Comparison of ENCODE assay signal across 10 cellular contexts in genomic region chr17:78417531-78417909, GRCh38. TPM values are rescaled to one million over a fixed set of nuclear protein-coding genes. Genes with fewer than 3 reads are reported as not detected.
DNase-seq lines count a peak whose midpoint lies in the region; ATAC-seq, FAIRE-seq and TF ChIP-seq lines count a peak whose summit lies in the region.
"Had no signal": no experiment of that assay in that cellular context is flagged by ENCODE, and none has a peak within 500 bp of the region (broad histone marks: within the 10 kb centered on the region; RNA-seq: fewer than 3 reads in every experiment).

No MANE protein-coding gene starts in this region.

- H4K20me1 ChIP-seq in H1 (replicated peaks in 1 of 2; ENCODE audit: control insufficient read depth in 1 of 2, insufficient read depth in 2 of 2, low read length in 2 of 2) = peaks cover 19 to 29% of the 10 kb centered on the region in 2 experiments

- H3K56ac ChIP-seq in H1 (replicated peaks; ENCODE audit: insufficient read length, low read depth, low read length) = no peak overlapping the region
- H3K56ac ChIP-seq in mesendoderm (ENCODE audit: low read length) = no peak overlapping the region

- H3K14ac ChIP-seq in H1 (ENCODE audit: insufficient read length) = no peak overlapping the region

- no peak overlapping the region for H2BK12ac ChIP-seq in H1 (ENCODE audit: low read depth, low read length)

- intact Hi-C loops in natural killer cell (cut with micrococcal nuclease) (no loop called here), vagina (cut with DNase I) (no loop called here)

- peaks cover 57 to 64% of the 10 kb centered on the region in 2 donors for H3K4me1 Mint-ChIP-seq in natural killer cell treated with Interleukin-12 subunit alpha and Interleukin-12 subunit beta and Interleukin-15 and Interleukin-18, amount 100 ng/mL, for 72 hours (ENCODE audit: low read depth in 2 of 2)
- peaks cover 35 to 48% of the 10 kb centered on the region in 2 donors for H3K4me1 Mint-ChIP-seq in natural killer cell

- H3K4ac ChIP-seq in H1 (replicated peaks; ENCODE audit: insufficient read length, low read depth, low read length) (no peak overlapping the region), mesendoderm (ENCODE audit: low read depth, low read length) (no peak overlapping the region)

- H2BK5ac ChIP-seq in H1 (ENCODE audit: low read depth, low read length) (0 out of 2 replicates have a peak overlapping the region, but pooled peaks have one; percentile 67), mesendoderm (ENCODE audit: low read length) (no peak overlapping the region)

- WGBS in H1 (ENCODE audit: extremely low coverage in 1 of 2, insufficient coverage in 1 of 2, insufficient read length in 1 of 2, insufficient replicate concordance in 2 of 2, low coverage in 1 of 2, low lambda C conversion rate in 2 of 2, missing lambda C conversion rate in 1 of 2), 2 experiments = 94% methylated on average over 12 of the region's 13 CpGs; no CpG with 5 or more reads in 1 of the 2 experiments
- WGBS in mesendoderm (ENCODE audit: extremely low coverage, insufficient coverage, low lambda C conversion rate) = no CpG with 5 or more reads among the region's 13 CpGs

- H3K27me3 ChIP-seq in H1 (replicated peaks in 1 of 4; ENCODE audit: control insufficient read depth in 3 of 4, extremely low read depth in 1 of 4, insufficient read depth in 3 of 4, low read length in 3 of 4) (no peaks in the 10 kb centered on the region), neutrophil (no peaks in the 10 kb centered on the region), vagina (no peaks in the 10 kb centered on the region), mesendoderm (ENCODE audit: insufficient read depth, low read length, poor library complexity) (no peaks in the 10 kb centered on the region)

- H3K79me1 ChIP-seq in H1 (ENCODE audit: low read depth, low read length) (peaks cover 22% of the 10 kb centered on the region), mesendoderm (ENCODE audit: low read length) (peaks cover 16% of the 10 kb centered on the region)

- H3K27ac Mint-ChIP-seq in natural killer cell treated with Interleukin-12 subunit alpha and Interleukin-12 subunit beta and Interleukin-15 and Interleukin-18, amount 100 ng/mL, for 72 hours = peak overlapping the region; percentile 96
- peak overlapping the region in 1 of 2 donors; percentile 75 for H3K27ac Mint-ChIP-seq in natural killer cell

- TF ChIP-seq POLR2A in H1 (IDR thresholded peaks at IDR 0.05; ENCODE audit: control extremely low read depth in 1 of 2, low read depth in 2 of 2, low read length in 2 of 2) (no peak), vagina (IDR thresholded peaks at IDR 0.05) (no peak)

- H3K79me2 ChIP-seq in H1 (ENCODE audit: control insufficient read depth in 1 of 2, insufficient read depth in 2 of 2, low read length in 2 of 2) (peaks cover 3 to 32% of the 10 kb centered on the region in 2 experiments; a peak in 3 of 4 replicates), mesendoderm (ENCODE audit: control insufficient read depth, insufficient read depth, low read length) (peaks cover 16% of the 10 kb centered on the region)

- POLR2A ChIA-PET in H1 (lab: Charles Lee; ENCODE audit: partially characterized antibody) (interaction anchor here (0.8 to 1.8 kb wide), 3 partner anchors 21 to 66 kb away, joined by 3 to 6 read pairs (median 5); no protein-coding TSS in a partner anchor), GM10248 (lab: Yijun Ruan, JAX) (no interaction called here)

- FAIRE-seq in H1 (lab: Jason Lieb, UNC) = no peak

- DNase-seq in natural killer cell treated with Interleukin-12 subunit alpha and Interleukin-12 subunit beta and Interleukin-15 and Interleukin-18, amount 100 ng/mL, for 72 hours (ENCODE audit: low spot score) = no peak
- no peak for DNase-seq in natural killer cell
- no peak for DNase-seq in H1 (ENCODE audit: low read depth in 1 of 2, low spot score in 2 of 2)
- no peak for DNase-seq in vagina (ENCODE audit: extremely low spot score in 2 of 2)
- no peak for DNase-seq in GM10248 (ENCODE audit: extremely low spot score)
- DNase-seq in SK-N-DZ (ENCODE audit: low spot score) = no peak
- no peak for DNase-seq in mesendoderm
- DNase-seq: activated naive CD8-positive, alpha-beta T cell treated with anti-CD3 and anti-CD28 coated beads for 36 hours had no signal

- H3K18ac ChIP-seq in H1 (ENCODE audit: extremely low read depth, low read length) = no peak overlapping the region
- H3K18ac ChIP-seq in mesendoderm (ENCODE audit: low read length) = no peak overlapping the region

- TF ChIP-seq EP300 in H1 (IDR thresholded peaks at IDR 0.05; ENCODE audit: borderline replicate concordance in 1 of 2, low read depth in 2 of 2, low read length in 2 of 2) = no peak

- H3K27ac ChIP-seq in H1 (ENCODE audit: low read depth, low read length) (no peak overlapping the region), neutrophil (peak overlapping the region; percentile 94), vagina (peak overlapping the region; percentile 86), mesendoderm (ENCODE audit: low read depth, low read length) (no peak overlapping the region)
- H3K27ac ChIP-seq: C4-2B had no signal

- no peaks in the 10 kb centered on the region for H3K23me2 ChIP-seq in H1 (ENCODE audit: low read depth, low read length)

- no peak overlapping the region for H4K91ac ChIP-seq in H1 (replicated peaks; ENCODE audit: insufficient read length, low read length)

- H3K36me3 Mint-ChIP-seq in natural killer cell treated with Interleukin-12 subunit alpha and Interleukin-12 subunit beta and Interleukin-15 and Interleukin-18, amount 100 ng/mL, for 72 hours = peaks cover 14% of the 10 kb centered on the region
- H3K36me3 Mint-ChIP-seq in natural killer cell = no peaks in the 10 kb centered on the region

- no peak overlapping the region for H2BK20ac ChIP-seq in H1 (ENCODE audit: low read length)

- H3K4me3 ChIP-seq in H1 (ENCODE audit: extremely low read depth in 1 of 4, insufficient read depth in 2 of 4, low read depth in 3 of 4, low read length in 4 of 4) = no peak overlapping the region
- peak overlapping the region; percentile 59 to 70 for H3K4me3 ChIP-seq in neutrophil (ENCODE audit: low read depth in 1 of 2, low read length in 1 of 2)
- H3K4me3 ChIP-seq in vagina = no peak overlapping the region
- no peak overlapping the region for H3K4me3 ChIP-seq in mesendoderm (ENCODE audit: low read length)

- H2BK120ac ChIP-seq in H1 (replicated peaks; ENCODE audit: low read depth, low read length) (no peak overlapping the region), mesendoderm (ENCODE audit: low read depth, low read length) (no peak overlapping the region)

- H3K36me3 ChIP-seq in H1 (ENCODE audit: control insufficient read depth in 2 of 4, insufficient read depth in 4 of 4, low read length in 3 of 4) (peaks cover 5 to 29% (median 14%) of the 10 kb centered on the region in 4 experiments; a peak in 7 of 8 replicates), neutrophil (peaks cover 36% of the 10 kb centered on the region), vagina (peaks cover 0 to 27% of the 10 kb centered on the region in 2 donors), mesendoderm (ENCODE audit: control insufficient read depth, insufficient read depth, low read length) (peaks cover 3% of the 10 kb centered on the region)

- H3K4me3 Mint-ChIP-seq in natural killer cell treated with Interleukin-12 subunit alpha and Interleukin-12 subunit beta and Interleukin-15 and Interleukin-18, amount 100 ng/mL, for 72 hours = peak overlapping the region; percentile 83
- H3K4me3 Mint-ChIP-seq in natural killer cell = no peak overlapping the region
- H3K4me3 Mint-ChIP-seq: activated naive CD8-positive, alpha-beta T cell treated with anti-CD3 and anti-CD28 coated beads for 36 hours had no signal

- no peak overlapping the region for H3K23ac ChIP-seq in H1 (ENCODE audit: insufficient read length)
- no peak overlapping the region for H3K23ac ChIP-seq in mesendoderm (ENCODE audit: low read length)

- H2AK5ac ChIP-seq in H1 (ENCODE audit: low read depth, low read length) (no peak overlapping the region), mesendoderm (ENCODE audit: low read length) (no peak overlapping the region)

- no peaks in the 10 kb centered on the region for H3K27me3 Mint-ChIP-seq in natural killer cell treated with Interleukin-12 subunit alpha and Interleukin-12 subunit beta and Interleukin-15 and Interleukin-18, amount 100 ng/mL, for 72 hours
- H3K27me3 Mint-ChIP-seq in natural killer cell (ENCODE audit: low read depth in 2 of 2) = no peaks in the 10 kb centered on the region
- H3K27me3 Mint-ChIP-seq: activated naive CD8-positive, alpha-beta T cell treated with anti-CD3 and anti-CD28 coated beads for 36 hours had no signal

- H4K8ac ChIP-seq in H1 (ENCODE audit: extremely low read depth, insufficient read depth, low read length) (no peak overlapping the region), mesendoderm (ENCODE audit: low read depth, low read length) (no peak overlapping the region)

- no peaks in the 10 kb centered on the region for H3K9me3 Mint-ChIP-seq in natural killer cell treated with Interleukin-12 subunit alpha and Interleukin-12 subunit beta and Interleukin-15 and Interleukin-18, amount 100 ng/mL, for 72 hours
- H3K9me3 Mint-ChIP-seq in natural killer cell = no peaks in the 10 kb centered on the region
- H3K9me3 Mint-ChIP-seq: activated naive CD8-positive, alpha-beta T cell treated with anti-CD3 and anti-CD28 coated beads for 36 hours had no signal

- TF ChIP-seq RAD21 in H1 (IDR thresholded peaks at IDR 0.05 in 1 of 2, conservative IDR thresholded peaks at IDR 0.05 in 1 of 2; ENCODE audit: low read depth in 2 of 2, low read length in 2 of 2) = no peak

- H2AFZ ChIP-seq in H1 (ENCODE audit: low read length) = no peak overlapping the region

- H3K4me1 ChIP-seq in H1 (replicated peaks in 1 of 4; ENCODE audit: control insufficient read depth in 3 of 4, insufficient read depth in 4 of 4, low read length in 3 of 4) = peaks cover 0 to 9% (median 5%) of the 10 kb centered on the region in 4 experiments; a peak in 4 of 7 replicates
- peaks cover 99 to 100% of the 10 kb centered on the region in 2 experiments for H3K4me1 ChIP-seq in neutrophil (ENCODE audit: control insufficient read depth in 1 of 2, insufficient read depth in 1 of 2, low read depth in 1 of 2, low read length in 1 of 2)
- peaks cover 43% of the 10 kb centered on the region for H3K4me1 ChIP-seq in vagina
- H3K4me1 ChIP-seq in mesendoderm (ENCODE audit: control insufficient read depth, low read depth, low read length) = no peaks in the 10 kb centered on the region

- no peaks in the 10 kb centered on the region for H3K9me3 ChIP-seq in H1 (ENCODE audit: insufficient read depth in 2 of 2, low read depth in 1 of 2, low read length in 1 of 2)
- H3K9me3 ChIP-seq in neutrophil = no peaks in the 10 kb centered on the region
- no peaks in the 10 kb centered on the region for H3K9me3 ChIP-seq in vagina

- CTCF ChIA-PET in H1 (lab: Charles Lee; ENCODE audit: partially characterized antibody) (interaction anchor here (0.6 to 13.7 kb wide), 14 partner anchors 12 to 308 kb away, joined by 3 to 257 read pairs (median 4); partner anchors contain the start of gene SOCS3), GM10248 (lab: Yijun Ruan, JAX) (interaction anchor here (1.4 to 2.6 kb wide), 3 partner anchors 22 to 166 kb away, joined by 5 to 14 read pairs (median 8); no protein-coding TSS in a partner anchor)

- TF ChIP-seq CTCF in natural killer cell (IDR thresholded peaks at IDR 0.05) = no peak
- peak in 2 of 3 experiments; percentile 1 to 3; a peak in 2 of 4 replicates for TF ChIP-seq CTCF in H1 (IDR thresholded peaks at IDR 0.05; ENCODE audit: control extremely low read depth in 1 of 3, insufficient read depth in 1 of 3, low read depth in 1 of 3, low read length in 3 of 3)
- no peak for TF ChIP-seq CTCF in neutrophil (IDR thresholded peaks at IDR 0.05)
- TF ChIP-seq CTCF in vagina (IDR thresholded peaks at IDR 0.05) = no peak
- TF ChIP-seq CTCF in GM10248 (IDR thresholded peaks at IDR 0.05; ENCODE audit: control extremely low read depth, extremely low read depth, low read depth, missing control alignments) = no peak

- H3K4me2 ChIP-seq in H1 (ENCODE audit: insufficient read depth in 1 of 2, low read depth in 2 of 2, low read length in 2 of 2) = no peak overlapping the region
- no peak overlapping the region for H3K4me2 ChIP-seq in mesendoderm (ENCODE audit: low read length)

- H2BK15ac ChIP-seq in H1 (ENCODE audit: low read length) (no peak overlapping the region), mesendoderm (replicated peaks; ENCODE audit: low read depth) (no peak overlapping the region)

- ATAC-seq in natural killer cell treated with Interleukin-12 subunit alpha and Interleukin-12 subunit beta and Interleukin-15 and Interleukin-18, amount 100 ng/mL, for 72 hours = no peak
- ATAC-seq in natural killer cell = no peak

- H3K9ac ChIP-seq in H1 (replicated peaks in 1 of 4; ENCODE audit: extremely low read depth in 1 of 4, low read depth in 3 of 4, low read length in 3 of 4) (no peak overlapping the region), mesendoderm (ENCODE audit: low read length) (no peak overlapping the region)

- H4K5ac ChIP-seq in H1 (ENCODE audit: insufficient read length, low read depth, low read length) (no peak overlapping the region), mesendoderm (ENCODE audit: low read length) (no peak overlapping the region)

RNA-seq across cellular contexts. Expression of gene PGS1, which starts 39.1 kb away (rescaled TPM):
- total RNA-seq in natural killer cell treated with Interleukin-12 subunit alpha and Interleukin-12 subunit beta and Interleukin-15 and Interleukin-18, amount 100 ng/mL, for 72 hours = 100 to 1,000 TPM in 1 of 2 donors, 10 to 100 TPM in 1; 83.0 to 139 TPM
- 10 to 100 TPM; 47.9 to 53.6 (median 48.3) TPM for total RNA-seq in natural killer cell
- 56.7 and 60.0 TPM in 2 replicates for total RNA-seq in H1 (2021; fragmentation: NEBNext Ultra II Directional; extraction: Animal tissue kit (Norgen Biotek cat#: 25700))
- polyA plus RNA-seq in H1 (2011; rRNA removed) = 46.7 and 69.3 TPM in 2 replicates
- 69.5 TPM for polyA plus RNA-seq in H1 (2011; cell fraction: cytosol; rRNA removed)
- 180 TPM for polyA plus RNA-seq in H1 (2011; cell fraction: nucleus; rRNA removed)
- polyA plus RNA-seq in H1 (2012, experiment 1 of 2) = 38.8 to 53.2 TPM (median 48.6 TPM) in 4 replicates
- polyA plus RNA-seq in H1 (2012, experiment 2 of 2) = 42.4 TPM
- polyA plus RNA-seq in H1 (2013, experiment 1 of 2) = 34.5 TPM
- 33.4 TPM for polyA plus RNA-seq in H1 (2013, experiment 2 of 2)
- 49.7 and 65.7 TPM in 2 replicates for polyA minus RNA-seq in H1 (2011; rRNA and poly(A)+ RNA removed)
- polyA minus RNA-seq in H1 (2011; cell fraction: cytosol; rRNA and poly(A)+ RNA removed) = 37.5 TPM
- 62.2 TPM for polyA minus RNA-seq in H1 (2011; cell fraction: nucleus; rRNA and poly(A)+ RNA removed)
- total RNA-seq in vagina = 35.6 TPM
- 49.0 and 52.4 TPM in 2 replicates for polyA plus RNA-seq in SK-N-DZ (2014; cell fraction: cytosol; rRNA removed)
- polyA plus RNA-seq in SK-N-DZ (2014; cell fraction: nucleus; rRNA removed) = 137 and 160 TPM in 2 replicates
- 24.0 TPM for polyA plus RNA-seq in mesendoderm (2013, experiment 1 of 2)
- 23.5 TPM for polyA plus RNA-seq in mesendoderm (2013, experiment 2 of 2)

RNA-seq across cellular contexts. Expression of gene SOCS3, which starts 57.6 kb away (rescaled TPM):
- 100 to 1,000 TPM; 110 to 156 TPM for total RNA-seq in natural killer cell treated with Interleukin-12 subunit alpha and Interleukin-12 subunit beta and Interleukin-15 and Interleukin-18, amount 100 ng/mL, for 72 hours
- 10 to 100 TPM; 39.0 to 47.9 (median 43.6) TPM for total RNA-seq in natural killer cell
- total RNA-seq in H1 (2021; fragmentation: NEBNext Ultra II Directional; extraction: Animal tissue kit (Norgen Biotek cat#: 25700)) = 47.9 and 49.4 TPM in 2 replicates
- polyA plus RNA-seq in H1 (2011; rRNA removed) = 10.1 and 15.2 TPM in 2 replicates
- polyA plus RNA-seq in H1 (2011; cell fraction: cytosol; rRNA removed) = 13.5 TPM
- polyA plus RNA-seq in H1 (2011; cell fraction: nucleus; rRNA removed) = 33.4 TPM
- polyA plus RNA-seq in H1 (2012, experiment 1 of 2) = 13.7 to 17.9 TPM (median 15.6 TPM) in 4 replicates
- polyA plus RNA-seq in H1 (2012, experiment 2 of 2) = 21.7 TPM
- polyA plus RNA-seq in H1 (2013, experiment 1 of 2) = 28.0 TPM
- polyA plus RNA-seq in H1 (2013, experiment 2 of 2) = 27.0 TPM
- polyA minus RNA-seq in H1 (2011; rRNA and poly(A)+ RNA removed) = 7.3 and 11.0 TPM in 2 replicates
- 17.7 TPM for polyA minus RNA-seq in H1 (2011; cell fraction: cytosol; rRNA and poly(A)+ RNA removed)
- 14.3 TPM for polyA minus RNA-seq in H1 (2011; cell fraction: nucleus; rRNA and poly(A)+ RNA removed)
- total RNA-seq in vagina = 173 TPM
- 0.40 and 0.52 TPM in 2 replicates for polyA plus RNA-seq in SK-N-DZ (2014; cell fraction: cytosol; rRNA removed)
- 0.81 and 2.2 TPM in 2 replicates for polyA plus RNA-seq in SK-N-DZ (2014; cell fraction: nucleus; rRNA removed)
- polyA plus RNA-seq in mesendoderm (2013, experiment 1 of 2) = 11.2 TPM
- polyA plus RNA-seq in mesendoderm (2013, experiment 2 of 2) = 11.0 TPM

Comparison
In these comparisons a context has a peak if more than half of its experiments do, and no peak if none do; other contexts are left out.
1. CTCF ChIP-seq: peak in H1 (2 of 3); none in natural killer cell (single experiment), neutrophil (single experiment), vagina (0 of 3) and GM10248 (single experiment).
2. H3K27ac ChIP-seq: peak in neutrophil (single experiment) and vagina (single experiment); none in H1 (single experiment) and mesendoderm (single experiment).
3. H3K4me3 ChIP-seq: peak in neutrophil (2 of 2); none in H1 (0 of 4), vagina (0 of 2) and mesendoderm (single experiment).